ENCODE assay signal across 1 cellular context in genomic region chr19:7865262-7865911, GRCh38.
TF ChIP-seq lines count a peak whose summit lies in the region.

No MANE protein-coding gene starts in this region.

TF ChIP-seq in H1, 55 proteins besides CTCF, POLR2A, EP300 and RAD21:
- TF ChIP-seq SAP30 (IDR thresholded peaks at IDR 0.05; ENCODE audit: insufficient read depth, insufficient replicate concordance, low read length) (no peak), TCF12 (IDR thresholded peaks at IDR 0.05; ENCODE audit: low read depth, low read length) (no peak), EZH2 (IDR thresholded peaks at IDR 0.05; ENCODE audit: low read depth, low read length, severe bottlenecking) (no peak), KDM1A (IDR thresholded peaks at IDR 0.05; ENCODE audit: borderline replicate concordance, low read length) (no peak), RXRA (IDR thresholded peaks at IDR 0.05; ENCODE audit: insufficient read depth, low read depth, low read length) (no peak), POLR2AphosphoS5 (IDR thresholded peaks at IDR 0.05; ENCODE audit: low read depth, low read length) (no peak), TBP (IDR thresholded peaks at IDR 0.05; ENCODE audit: low read depth, low read length) (no peak), TEAD4 (IDR thresholded peaks at IDR 0.05; ENCODE audit: low read depth, low read length) (no peak), ATF3 (IDR thresholded peaks at IDR 0.05; ENCODE audit: insufficient read depth, low read depth, low read length) (no peak), CEBPB (IDR thresholded peaks at IDR 0.05; ENCODE audit: low read depth, low read length) (no peak), NRF1 (IDR thresholded peaks at IDR 0.05; ENCODE audit: low read depth, low read length) (no peak), MAFK (IDR thresholded peaks at IDR 0.05; ENCODE audit: low read depth, low read length) (no peak), CREB1 (IDR thresholded peaks at IDR 0.05) (no peak), SIN3A (conservative IDR thresholded peaks at IDR 0.05 in 1 of 2, IDR thresholded peaks at IDR 0.05 in 1 of 2; ENCODE audit: low read depth in 1 of 2, low read length in 2 of 2) (no peak), TAF1 (IDR thresholded peaks at IDR 0.05; ENCODE audit: low read depth, low read length) (no peak), HDAC6 (IDR thresholded peaks at IDR 0.05; ENCODE audit: low read depth, low read length) (no peak), SP1 (IDR thresholded peaks at IDR 0.05; ENCODE audit: low read depth, low read length) (no peak), RNF2 (IDR thresholded peaks at IDR 0.05; ENCODE audit: borderline replicate concordance, low read depth, low read length, missing control alignments, poor library complexity, severe bottlenecking) (no peak), PHF8 (conservative IDR thresholded peaks at IDR 0.05; ENCODE audit: low read depth, low read length) (no peak), SIX5 (IDR thresholded peaks at IDR 0.05; ENCODE audit: low read depth, low read length) (no peak)
